Comparison of ENCODE assay signal across 32 cellular contexts in genomic region chr10:17465328-17466125, GRCh38. TPM values are rescaled to one million over a fixed set of nuclear protein-coding genes. Genes with fewer than 3 reads are reported as not detected.
"Had no signal": no experiment of that assay in that cellular context is flagged by ENCODE, and none has a peak within 500 bp of the region (broad histone marks: within the 10 kb centered on the region; RNA-seq: fewer than 3 reads in every experiment).

No MANE protein-coding gene starts in this region.

- H3K4me1 ChIP-seq: adrenal gland, ascending aorta, breast epithelium had no signal

- H3K27me3 ChIP-seq: adrenal gland, ascending aorta, breast epithelium, cardiac muscle cell had no signal

- H3K36me3 ChIP-seq: adrenal gland, ascending aorta, breast epithelium, cardiac muscle cell, heart left ventricle had no signal

- H3K27ac ChIP-seq: adrenal gland, ascending aorta, cardiac muscle cell, coronary artery, dorsolateral prefrontal cortex, heart left ventricle had no signal

- FAIRE-seq: frontal cortex had no signal

- H3K4me3 ChIP-seq: adrenal gland, ascending aorta, breast epithelium, cardiac muscle cell, coronary artery, dorsolateral prefrontal cortex, heart left ventricle had no signal

- ATAC-seq: activated CD4-positive, alpha-beta T cell treated with anti-CD3 and anti-CD28 coated beads for 36 hours; activated CD8-positive, alpha-beta memory T cell treated with anti-CD3 and anti-CD28 coated beads, Interleukin-2, amount 10 ng/mL, durations not matched to agents 7 days and 5 days; activated CD8-positive, alpha-beta T cell treated with anti-CD3 and anti-CD28 coated beads, Interleukin-2, amount 10 ng/mL, durations not matched to agents 7 days and 5 days; activated naive CD8-positive, alpha-beta T cell treated with anti-CD3 and anti-CD28 coated beads, Interleukin-2, amount 50 U/mL, for 24 hours; esophagus mucosa; heart left ventricle; T-helper 17 cell had no signal

- H3K9me3 ChIP-seq: adrenal gland, ascending aorta, breast epithelium, heart left ventricle had no signal

- DNase-seq: activated CD4-positive, alpha-beta memory T cell treated with anti-CD3 and anti-CD28 coated beads for 36 hours; activated CD4-positive, alpha-beta T cell treated with anti-CD3 and anti-CD28 coated beads for 36 hours; activated CD4-positive, alpha-beta T cell treated with anti-CD3 and anti-CD28 coated beads, Interleukin-2, amount 10 ng/mL, durations not matched to agents 24 days and 14 days; activated CD4-positive, CD25-positive, alpha-beta regulatory T cell; activated CD4-positive, CD25-positive, alpha-beta regulatory T cell treated with anti-CD3 and anti-CD28 coated beads, Interleukin-2, amount 50 U/mL, for 72 hours; activated CD8-positive, alpha-beta memory T cell treated with anti-CD3 and anti-CD28 coated beads, Interleukin-2, amount 10 ng/mL, durations not matched to agents 7 days and 5 days; activated CD8-positive, alpha-beta memory T cell treated with anti-CD3 and anti-CD28 coated beads, Interleukin-2, amount 50 U/mL, for 4 hours; activated CD8-positive, alpha-beta T cell treated with anti-CD3 and anti-CD28 coated beads, Interleukin-2, amount 10 ng/mL, durations not matched to agents 7 days and 5 days; activated effector memory CD4-positive, alpha-beta T cell treated with anti-CD3 and anti-CD28 coated beads, Interleukin-2, amount 50 U/mL, for 16 hours; activated naive CD4-positive, alpha-beta T cell treated with anti-CD3 and anti-CD28 coated beads for 36 hours; activated naive CD8-positive, alpha-beta T cell treated with anti-CD3 and anti-CD28 coated beads for 36 hours; activated naive CD8-positive, alpha-beta T cell treated with anti-CD3 and anti-CD28 coated beads, Interleukin-2, amount 50 U/mL, for 24 hours; activated T-cell treated with anti-CD3 and anti-CD28 coated beads, Interleukin-2, amount 50 U/mL, for 1 hour; activated T-cell treated with anti-CD3 and anti-CD28 coated beads, Interleukin-2, amount 50 U/mL, for 48 hours; adrenal gland; dorsolateral prefrontal cortex; effector memory CD4-positive, alpha-beta T cell; endodermal cell; foreskin fibroblast; glutamatergic neuron; heart left ventricle; T-helper 17 cell; T1000 had no signal

RNA-seq across cellular contexts. Expression of gene ST8SIA6, which starts 11.1 kb away (rescaled TPM):
- total RNA-seq: activated CD4-positive, alpha-beta T cell treated with anti-CD3 and anti-CD28 coated beads for 36 hours; activated CD4-positive, alpha-beta T cell treated with anti-CD3 and anti-CD28 coated beads, Interleukin-2, amount 10 ng/mL, durations not matched to agents 24 days and 14 days; activated CD8-positive, alpha-beta memory T cell treated with anti-CD3 and anti-CD28 coated beads for 36 hours; activated CD8-positive, alpha-beta memory T cell treated with anti-CD3 and anti-CD28 coated beads, Interleukin-2, amount 10 ng/mL, durations not matched to agents 7 days and 5 days; activated CD8-positive, alpha-beta T cell treated with anti-CD3 and anti-CD28 coated beads, Interleukin-2, amount 10 ng/mL, durations not matched to agents 7 days and 5 days; activated naive CD4-positive, alpha-beta T cell treated with anti-CD3 and anti-CD28 coated beads for 36 hours; activated naive CD8-positive, alpha-beta T cell treated with anti-CD3 and anti-CD28 coated beads for 36 hours; activated T-helper 1 cell treated with anti-CD3 and anti-CD28 coated beads, Interleukin-12 subunit alpha, Interleukin-12 subunit beta, Interleukin-2, Interleukin-4 antibody, amounts not matched to agents 30 ng/mL and 10 ng/mL and 1 ng/mL, durations not matched to agents 14 hours and 24 hours and 36 hours; activated T-helper 2 cell treated with anti-CD3 and anti-CD28 coated beads, Interferon-gamma antibody, Interleukin-2, Interleukin-4, amounts not matched to agents 10 μg/mL and 5 μg/mL and 100 μg/mL, durations not matched to agents 14 hours and 24 hours and 36 hours; ascending aorta; cardiac muscle cell had no signal
